11 cellular contexts compared by ENCODE assay signal in the genomic region with DNA sequence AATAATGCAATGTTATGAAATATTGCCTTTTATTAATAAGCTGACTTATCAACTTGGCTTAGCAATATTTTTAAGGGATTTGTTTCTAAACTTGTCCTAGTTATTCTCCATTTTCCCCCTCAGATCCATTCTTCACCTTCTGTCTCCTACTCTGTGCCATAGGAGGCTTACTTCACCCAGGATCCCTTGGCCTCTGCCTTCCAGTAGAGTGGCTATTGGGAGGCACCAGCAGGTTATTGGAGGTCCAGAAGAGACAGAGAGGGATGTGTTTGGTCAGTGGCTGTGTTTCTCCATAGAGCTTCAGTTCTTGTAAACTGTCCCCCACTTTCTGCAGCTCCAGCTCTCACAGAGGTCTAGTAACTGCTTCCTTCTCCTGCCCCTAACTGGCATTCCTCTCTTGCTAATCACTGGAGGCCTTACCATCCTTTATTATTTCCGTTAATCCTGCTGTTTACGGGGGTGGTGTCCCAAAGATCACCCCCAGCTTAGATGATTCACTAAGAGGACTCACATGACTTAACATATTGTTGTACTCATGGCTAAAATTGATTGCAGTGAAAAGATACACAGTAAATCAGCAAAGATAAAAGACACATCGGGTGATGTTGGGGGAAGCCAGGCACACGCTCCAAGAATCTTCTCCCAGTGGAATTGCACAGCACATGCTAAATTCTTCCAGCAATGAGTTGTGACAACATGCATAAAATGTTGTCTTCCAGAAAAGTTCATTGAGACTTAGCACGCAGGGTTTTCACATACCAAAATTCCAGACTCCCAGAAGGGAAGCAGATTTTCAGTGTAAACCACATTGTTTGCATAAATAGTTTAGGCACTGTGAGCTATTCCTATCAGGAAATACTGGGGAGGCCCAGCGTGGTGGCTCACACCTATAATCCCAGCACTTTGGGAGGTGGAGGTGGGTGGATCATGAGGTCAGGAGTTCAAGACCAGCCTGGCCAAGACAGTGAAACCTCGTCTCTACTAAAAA.
DNase-seq lines count a peak whose midpoint lies in the region; ATAC-seq, FAIRE-seq and TF ChIP-seq lines count a peak whose summit lies in the region.
"Had no signal": no experiment of that assay in that cellular context is flagged by ENCODE, and none has a peak within 500 bp of the region (broad histone marks: within the 10 kb centered on the region; RNA-seq: fewer than 3 reads in every experiment).

No MANE protein-coding gene starts in this region.

- no peak overlapping the region for H3K4me3 ChIP-seq in BJ (ENCODE audit: low read depth, low read length)

- H3K27ac Mint-ChIP-seq in nephron, result peak overlapping the region; percentile 87 to 91 (median 88)
- H3K27ac Mint-ChIP-seq: dendritic cell treated with granulocyte-macrophage colony-stimulating factor and Interleukin-4, amounts not matched to agents 40 ng/mL and 50 ng/mL, for 4 days; memory B cell had no signal

- TF ChIP-seq CTCF in BJ (IDR thresholded peaks at IDR 0.05; ENCODE audit: insufficient read depth, low read depth, low read length) (no peak), nephron (IDR thresholded peaks at IDR 0.05; ENCODE audit: unreplicated experiment in 3 of 3) (no peak)

- POLR2A ChIA-PET in BJ (lab: Charles Lee), result interaction anchor here (0.8 to 1.0 kb wide), 3 partner anchors 9 to 327 kb away, joined by 3 to 5 read pairs (median 3); no protein-coding TSS in a partner anchor

- H3K27me3 ChIP-seq in BJ (ENCODE audit: control insufficient read depth, insufficient read depth, low read length), result no peaks in the 10 kb centered on the region

- H3K4me3 Mint-ChIP-seq in nephron, result no peak overlapping the region
- H3K4me3 Mint-ChIP-seq: dendritic cell treated with granulocyte-macrophage colony-stimulating factor and Interleukin-4, amounts not matched to agents 40 ng/mL and 50 ng/mL, for 4 days; memory B cell had no signal

- ATAC-seq in GM21723 (IDR thresholded peaks at IDR 0.05; ENCODE audit: unreplicated experiment), result no peak

- peak; percentile 97 for DNase-seq in BJ (ENCODE audit: low read depth)
- peak; percentile 30 to 53 for DNase-seq in NCI-H526 (lab: John Stamatoyannopoulos, UW)
- no peak for DNase-seq in Kasumi-1 (lab: John Stamatoyannopoulos, UW)
- DNase-seq in COLO668 (lab: John Stamatoyannopoulos, UW; ENCODE audit: unreplicated experiment), result no peak
- DNase-seq in NCI-H2107 treated with DMSO at 0.1 percent for 48 hours (lab: John Stamatoyannopoulos, UW; ENCODE audit: unreplicated experiment), result no peak
- DNase-seq: Calu3 had no signal

- H3K36me3 ChIP-seq in BJ (ENCODE audit: control insufficient read depth, insufficient read depth, low read length), result no peaks in the 10 kb centered on the region

- H3K9me3 Mint-ChIP-seq in nephron, result peaks cover 6% of the 10 kb centered on the region

- H3K27me3 Mint-ChIP-seq in nephron (ENCODE audit: low read depth), result no peaks in the 10 kb centered on the region

- no peaks in the 10 kb centered on the region for H3K36me3 Mint-ChIP-seq in nephron (ENCODE audit: low read depth)
- H3K36me3 Mint-ChIP-seq: memory B cell had no signal

- peak; percentile 93 for FAIRE-seq in endometrium (lab: Jason Lieb, UNC)

- CTCF ChIA-PET in BJ (lab: Yijun Ruan, JAX), result interaction anchor here (0.6 to 3.0 kb wide), 9 partner anchors 10 to 439 kb away, joined by 3 to 22 read pairs (median 4); no protein-coding TSS in a partner anchor

- H3K4me1 Mint-ChIP-seq in nephron, result peaks cover 34% of the 10 kb centered on the region
- H3K4me1 Mint-ChIP-seq: memory B cell had no signal

Comparison
In these comparisons a context has a peak if more than half of its experiments do, and no peak if none do; other contexts are left out.
1. DNase-seq: peak in BJ (single experiment) and NCI-H526 (2 of 2); none in Kasumi-1 (0 of 2), COLO668 (single experiment) and NCI-H2107 treated with DMSO at 0.1 percent for 48 hours (single experiment).